Comparison of ENCODE assay signal across 10 cellular contexts in genomic region chr6:100460650-100461204, GRCh38. TPM values are rescaled to one million over a fixed set of nuclear protein-coding genes. Genes with fewer than 3 reads are reported as not detected.
DNase-seq lines count a peak whose midpoint lies in the region; ATAC-seq, FAIRE-seq and TF ChIP-seq lines count a peak whose summit lies in the region.
"Had no signal": no experiment of that assay in that cellular context is flagged by ENCODE, and none has a peak within 500 bp of the region (broad histone marks: within the 10 kb centered on the region; RNA-seq: fewer than 3 reads in every experiment).

No MANE protein-coding gene starts in this region.

- CTCF ChIA-PET in HEK293T (lab: Yijun Ruan, JAX): interaction anchor here (0.6 to 2.2 kb wide), 30 partner anchors 10 to 1026 kb away, joined by 3 to 15 read pairs (median 4); no protein-coding TSS in a partner anchor

- H3K9ac ChIP-seq in keratinocyte (ENCODE audit: control insufficient read depth, extremely low read depth, insufficient read depth, low read length): no peak overlapping the region

- TF ChIP-seq CTCF in AG10803 (conservative IDR thresholded peaks at IDR 0.05; ENCODE audit: low read length) (peak; percentile 72), keratinocyte (optimal IDR thresholded peaks at IDR 0.05 in 1 of 3, IDR thresholded peaks at IDR 0.05 in 1 of 3, conservative IDR thresholded peaks at IDR 0.05 in 1 of 3; ENCODE audit: extremely low read depth in 1 of 3, insufficient read depth in 2 of 3, low read length in 3 of 3) (peak; percentile 34 to 50 (median 38))

- no peak overlapping the region for H3K4me2 ChIP-seq in keratinocyte (ENCODE audit: control insufficient read depth, extremely low read depth, insufficient read depth, low read depth, low read length)

- peaks cover 7 to 37% (median 19%) of the 10 kb centered on the region in 3 donors for H3K36me3 Mint-ChIP-seq in naive thymus-derived CD8-positive, alpha-beta T cell

- H3K9me3 ChIP-seq in keratinocyte (ENCODE audit: control insufficient read depth, low read depth, low read length): peaks cover 2% of the 10 kb centered on the region

- peaks cover 99% of the 10 kb centered on the region for H3K27me3 ChIP-seq in keratinocyte (ENCODE audit: control insufficient read depth, extremely low read depth, insufficient read depth, low read length)

- FAIRE-seq in keratinocyte (lab: Jason Lieb, UNC): no peak

- H3K4me3 Mint-ChIP-seq in naive thymus-derived CD8-positive, alpha-beta T cell: peak overlapping the region in 1 of 10 donors; percentile 14

- no peaks in the 10 kb centered on the region for H3K36me3 ChIP-seq in keratinocyte (ENCODE audit: control insufficient read depth in 2 of 2, extremely low read depth in 1 of 2, insufficient read depth in 2 of 2, low read length in 2 of 2)

- no peak overlapping the region for H3K27ac Mint-ChIP-seq in naive thymus-derived CD8-positive, alpha-beta T cell

- H3K4me1 Mint-ChIP-seq in naive thymus-derived CD8-positive, alpha-beta T cell: peaks cover 2 to 14% (median 10%) of the 10 kb centered on the region in 4 donors

- no peaks in the 10 kb centered on the region for H3K4me1 ChIP-seq in keratinocyte (ENCODE audit: control insufficient read depth, extremely low read depth, insufficient read depth, low read length)

- H3K4me3 ChIP-seq in AG10803 (ENCODE audit: low read length): peak overlapping the region; percentile 84
- no peak overlapping the region for H3K4me3 ChIP-seq in keratinocyte (ENCODE audit: control insufficient read depth in 2 of 3, extremely low read depth in 1 of 3, insufficient read depth in 2 of 3, low read depth in 1 of 3, low read length in 3 of 3)

- H3K9me3 Mint-ChIP-seq in naive thymus-derived CD8-positive, alpha-beta T cell: peaks cover under 1 to 74% (median 26%) of the 10 kb centered on the region in 9 donors

- no peak overlapping the region for H2AFZ ChIP-seq in keratinocyte (ENCODE audit: control insufficient read depth, low read length)

- POLR2A ChIA-PET in HEK293T (lab: Yijun Ruan, JAX): no interaction called here
- POLR2A ChIA-PET in naive thymus-derived CD8-positive, alpha-beta T cell (lab: Charles Lee): no interaction called here

- dilution Hi-C loops in keratinocyte (cut with MboI; ENCODE audit: extremely low pct_ligation_motif_present, low sequenced_read_pairs): loop anchor here (25.0 kb wide), 1 partner anchor 348 kb away; no protein-coding TSS in a partner anchor

- no peaks in the 10 kb centered on the region for H3K9me1 ChIP-seq in keratinocyte (ENCODE audit: control insufficient read depth, extremely low read depth, insufficient read depth, low read length)

- H3K27me3 Mint-ChIP-seq in naive thymus-derived CD8-positive, alpha-beta T cell: peaks cover 0 to 84% (median 56%) of the 10 kb centered on the region in 5 donors

- no peaks in the 10 kb centered on the region for H3K79me2 ChIP-seq in keratinocyte (ENCODE audit: control insufficient read depth, insufficient read depth, low read length)

- peaks cover 4% of the 10 kb centered on the region for H4K20me1 ChIP-seq in keratinocyte (ENCODE audit: control insufficient read depth, extremely low read depth, insufficient read depth, low read length)

- ATAC-seq in HG03571 (IDR thresholded peaks at IDR 0.05; ENCODE audit: unreplicated experiment): no peak
- no peak for ATAC-seq in naive thymus-derived CD8-positive, alpha-beta T cell

- no peak overlapping the region for H3K27ac ChIP-seq in keratinocyte (ENCODE audit: control insufficient read depth, insufficient read depth, low read length)

- DNase-seq in AG10803 (ENCODE audit: low read depth) (peak; percentile 46), HEK293T (ENCODE audit: extremely low spot score) (peak; percentile 36), SHP77 treated with DMSO at 0.1 percent for 48 hours (lab: John Stamatoyannopoulos, UW) (peak; percentile 33), keratinocyte (ENCODE audit: low read depth, low spot score) (no peak), SIG-M5 treated with dmso at 0.1 percent for 504 hours (lab: John Stamatoyannopoulos, UW; ENCODE audit: unreplicated experiment) (no peak), NCI-H226 (no peak)
- no peak for DNase-seq in naive thymus-derived CD8-positive, alpha-beta T cell
- DNase-seq: activated effector memory CD4-positive, alpha-beta T cell treated with anti-CD3 and anti-CD28 coated beads, Interleukin-2, amount 50 U/mL, for 16 hours; stimulated activated CD4-positive, alpha-beta T cell treated with anti-CD3 and anti-CD28 coated beads, Interleukin-15, amount 100 ng/mL, for 24 hours had no signal

TF ChIP-seq in HEK293T, 16 proteins besides CTCF, POLR2A, EP300 and RAD21:
- TF ChIP-seq FOXA1 (IDR thresholded peaks at IDR 0.05) (no peak), FOXM1 (IDR thresholded peaks at IDR 0.05; ENCODE audit: borderline replicate concordance) (no peak), BHLHE40 (IDR thresholded peaks at IDR 0.05; ENCODE audit: borderline replicate concordance) (no peak), FOXK2 (IDR thresholded peaks at IDR 0.05) (no peak), L3MBTL2 (conservative IDR thresholded peaks at IDR 0.05) (no peak), ZNF384 (IDR thresholded peaks at IDR 0.05) (no peak), HDGF (IDR thresholded peaks at IDR 0.05; ENCODE audit: borderline replicate concordance) (no peak), LEF1 (IDR thresholded peaks at IDR 0.05; ENCODE audit: borderline replicate concordance) (no peak), PKNOX1 (IDR thresholded peaks at IDR 0.05) (no peak), NFRKB (IDR thresholded peaks at IDR 0.05) (no peak), TARDBP (IDR thresholded peaks at IDR 0.05) (no peak), SUZ12 (IDR thresholded peaks at IDR 0.05) (no peak), ARNT (IDR thresholded peaks at IDR 0.05) (no peak), SP1 (IDR thresholded peaks at IDR 0.05) (no peak), CTBP1 (IDR thresholded peaks at IDR 0.05; ENCODE audit: borderline replicate concordance) (no peak), ELF4 (IDR thresholded peaks at IDR 0.05) (no peak)
TF ChIP-seq in HEK293T: peak in this region for 0.

RNA-seq across cellular contexts. Expression of gene SIM1, which starts 4.0 kb away (rescaled TPM):
- not detected in 3 replicates for polyA plus RNA-seq in keratinocyte
- polyA plus RNA-seq in keratinocyte (2011; ENCODE audit: low read depth): not detected
- not detected in 2 replicates for polyA plus RNA-seq in keratinocyte (2011; cell fraction: cytosol; rRNA removed)
- polyA plus RNA-seq in keratinocyte (2011; cell fraction: nucleus; rRNA removed): not detected in 2 replicates
- not detected in 2 replicates for polyA plus RNA-seq in keratinocyte (2012; ENCODE audit: low replicate concordance)
- not detected in 3 replicates for polyA minus RNA-seq in keratinocyte
- polyA minus RNA-seq in keratinocyte (2011; cell fraction: cytosol; rRNA and poly(A)+ RNA removed): not detected
- not detected in 2 replicates for polyA minus RNA-seq in keratinocyte (2011; cell fraction: nucleus; rRNA and poly(A)+ RNA removed)
- not detected for total RNA-seq in naive thymus-derived CD8-positive, alpha-beta T cell
- not detected for polyA plus RNA-seq in naive thymus-derived CD8-positive, alpha-beta T cell

Comparison
In these comparisons a context has a peak if more than half of its experiments do, and no peak if none do; other contexts are left out.
1. DNase-seq: peak in AG10803 (single experiment), HEK293T (single experiment) and SHP77 treated with DMSO at 0.1 percent for 48 hours (single experiment); none in keratinocyte (single experiment), SIG-M5 treated with dmso at 0.1 percent for 504 hours (single experiment), NCI-H226 (single experiment) and naive thymus-derived CD8-positive, alpha-beta T cell (0 of 10).